ENCODE assay signal across 26 cellular contexts in the genomic region with DNA sequence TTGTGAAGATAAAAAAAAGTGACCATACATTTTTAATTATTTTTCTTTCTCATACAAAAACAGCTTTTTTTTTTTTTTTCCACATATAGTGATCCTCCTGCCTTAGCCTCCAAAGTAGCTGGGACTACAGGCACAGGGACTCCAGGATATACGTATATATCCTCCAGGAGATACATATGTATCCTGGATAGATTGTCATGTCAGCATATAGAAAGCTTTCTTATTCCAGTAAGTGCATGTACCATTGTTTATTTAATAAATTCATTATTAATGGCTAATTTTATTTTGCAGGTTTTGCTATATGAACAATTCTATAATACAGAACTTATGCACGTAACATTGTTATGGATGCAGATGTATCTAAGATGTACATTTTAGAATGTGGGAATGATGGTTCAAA.
"Had no signal": no experiment of that assay in that cellular context is flagged by ENCODE, and none has a peak within 500 bp of the region (broad histone marks: within the 10 kb centered on the region; RNA-seq: fewer than 3 reads in every experiment).

No MANE protein-coding gene starts in this region.

- H3K4me1 ChIP-seq: colonic mucosa, esophagus muscularis mucosa, esophagus squamous epithelium, foreskin keratinocyte, gastrocnemius medialis, gastroesophageal sphincter, heart left ventricle, heart right ventricle had no signal

- H3K4me3 ChIP-seq: colonic mucosa, coronary artery, dorsolateral prefrontal cortex, esophagus muscularis mucosa, esophagus squamous epithelium, gastrocnemius medialis, gastroesophageal sphincter, heart left ventricle, heart right ventricle had no signal

- H3K27ac ChIP-seq: colonic mucosa, coronary artery, dorsolateral prefrontal cortex, epithelial cell of prostate, esophagus muscularis mucosa, esophagus squamous epithelium, foreskin keratinocyte, gastrocnemius medialis, gastroesophageal sphincter, heart left ventricle, heart right ventricle had no signal

- ATAC-seq: effector memory CD8-positive, alpha-beta T cell; esophagus mucosa; foreskin keratinocyte; gastrocnemius medialis; gastroesophageal sphincter; heart left ventricle; heart right ventricle had no signal

- H3K36me3 ChIP-seq: colonic mucosa, esophagus muscularis mucosa, esophagus squamous epithelium, gastrocnemius medialis, gastroesophageal sphincter, heart left ventricle, heart right ventricle had no signal

- DNase-seq: colonic mucosa; cortex of kidney; dermis blood vessel endothelial cell; dorsolateral prefrontal cortex; effector CD4-positive, alpha-beta T cell; effector CD8-positive, alpha-beta T cell; effector memory CD4-positive, alpha-beta T cell; effector memory CD8-positive, alpha-beta T cell; endodermal cell; erythroblast; esophagus squamous epithelium; foreskin keratinocyte; foreskin melanocyte; gastrocnemius medialis; glutamatergic neuron; head of caudate nucleus; heart left ventricle; heart right ventricle had no signal

- H3K27me3 ChIP-seq: colonic mucosa, dorsolateral prefrontal cortex, esophagus muscularis mucosa, esophagus squamous epithelium, foreskin keratinocyte, gastrocnemius medialis, gastroesophageal sphincter, heart left ventricle, heart right ventricle had no signal

- FAIRE-seq: colon, endothelial cell of umbilical vein, frontal cortex had no signal

- H3K9me3 ChIP-seq: colonic mucosa, esophagus muscularis mucosa, esophagus squamous epithelium, gastrocnemius medialis, gastroesophageal sphincter, heart left ventricle, heart right ventricle had no signal
